9 cellular contexts compared by ENCODE assay signal in the genomic region with DNA sequence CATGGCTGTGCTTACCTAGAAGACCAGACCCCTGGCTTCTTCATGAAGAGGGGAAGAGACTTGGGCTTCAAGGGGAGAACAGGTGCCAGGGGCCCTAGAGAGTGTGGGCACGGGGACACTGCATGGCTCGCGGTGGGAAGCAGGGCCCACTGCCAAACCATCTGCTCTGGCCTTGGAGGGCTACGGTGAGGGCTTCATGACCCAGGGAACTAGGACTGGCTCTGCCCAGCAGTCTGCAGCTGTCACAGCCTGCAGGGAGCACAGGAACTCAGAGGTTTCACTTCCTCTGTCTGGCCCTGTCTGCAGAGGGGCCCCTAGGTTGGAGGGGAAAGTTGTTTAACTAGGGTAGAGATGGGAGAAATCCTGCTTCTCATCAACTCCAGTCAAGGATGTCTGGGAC. TPM values are rescaled to one million over a fixed set of nuclear protein-coding genes. Genes with fewer than 3 reads are reported as not detected.
A peak's percentile ranks its signal among the peaks of the same experiment; 100 is the strongest.
DNase-seq lines count a peak whose midpoint lies in the region; ATAC-seq and TF ChIP-seq lines count a peak whose summit lies in the region.
"Had no signal": no experiment of that assay in that cellular context is flagged by ENCODE, and none has a peak within 500 bp of the region (broad histone marks: within the 10 kb centered on the region; RNA-seq: fewer than 3 reads in every experiment).

No MANE protein-coding gene starts in this region.

- ATAC-seq in HG03280 (IDR thresholded peaks at IDR 0.05; ENCODE audit: unreplicated experiment) (peak; percentile 38), GM21717 (IDR thresholded peaks at IDR 0.05; ENCODE audit: unreplicated experiment) (no peak), HG03025 (IDR thresholded peaks at IDR 0.05; ENCODE audit: low FRiP score, unreplicated experiment) (no peak)

- H3K4me1 Mint-ChIP-seq in activated CD4-positive, alpha-beta memory T cell treated with anti-CD3 and anti-CD28 coated beads for 36 hours (ENCODE audit: low read depth), result peaks cover 35% of the 10 kb centered on the region
- peaks cover 22% of the 10 kb centered on the region for H3K4me1 Mint-ChIP-seq in mesothelial cell of epicardium

- DNase-seq in CD1c-positive myeloid dendritic cell (ENCODE audit: extremely low spot score), result peak; percentile 82
- DNase-seq in activated CD4-positive, alpha-beta memory T cell treated with anti-CD3 and anti-CD28 coated beads for 36 hours, result no peak
- no peak for DNase-seq in mesothelial cell of epicardium (ENCODE audit: low spot score in 2 of 2, unreplicated experiment in 2 of 2)
- no peak for DNase-seq in posterior vena cava (ENCODE audit: low spot score)
- DNase-seq: SK-N-SH had no signal

- CTCF ChIA-PET in activated CD4-positive, alpha-beta memory T cell treated with anti-CD3 and anti-CD28 coated beads for 36 hours (lab: Charles Lee), result no interaction called here

- H3K27ac Mint-ChIP-seq in activated CD4-positive, alpha-beta memory T cell treated with anti-CD3 and anti-CD28 coated beads for 36 hours, result peak overlapping the region; percentile 34
- H3K27ac Mint-ChIP-seq in mesothelial cell of epicardium, result no peak overlapping the region

- POLR2A ChIA-PET in activated CD4-positive, alpha-beta memory T cell treated with anti-CD3 and anti-CD28 coated beads for 36 hours (lab: Charles Lee), result no interaction called here

- H3K4me3 Mint-ChIP-seq in activated CD4-positive, alpha-beta memory T cell treated with anti-CD3 and anti-CD28 coated beads for 36 hours, result no peak overlapping the region
- H3K4me3 Mint-ChIP-seq in mesothelial cell of epicardium, result no peak overlapping the region

- H3K27me3 Mint-ChIP-seq in activated CD4-positive, alpha-beta memory T cell treated with anti-CD3 and anti-CD28 coated beads for 36 hours, result no peaks in the 10 kb centered on the region
- no peaks in the 10 kb centered on the region for H3K27me3 Mint-ChIP-seq in mesothelial cell of epicardium (ENCODE audit: low read depth)

- peak; percentile 26 for TF ChIP-seq POLR2A in GM18951 (IDR thresholded peaks at IDR 0.05; ENCODE audit: extremely low read depth, insufficient read depth, insufficient read length)

- TF ChIP-seq CTCF in mesothelial cell of epicardium (IDR thresholded peaks at IDR 0.05; ENCODE audit: unreplicated experiment), result no peak

- in situ Hi-C loops in GM18951 (cut with MboI; ENCODE audit: low sequenced_read_pairs, unreplicated experiment), result no loop called here

- H3K36me3 Mint-ChIP-seq in activated CD4-positive, alpha-beta memory T cell treated with anti-CD3 and anti-CD28 coated beads for 36 hours, result peaks cover 16% of the 10 kb centered on the region
- peaks cover 25% of the 10 kb centered on the region for H3K36me3 Mint-ChIP-seq in mesothelial cell of epicardium

- no peaks in the 10 kb centered on the region for H3K9me3 Mint-ChIP-seq in activated CD4-positive, alpha-beta memory T cell treated with anti-CD3 and anti-CD28 coated beads for 36 hours
- H3K9me3 Mint-ChIP-seq in mesothelial cell of epicardium, result no peaks in the 10 kb centered on the region

- intact Hi-C loops in activated CD4-positive, alpha-beta memory T cell treated with anti-CD3 and anti-CD28 coated beads for 36 hours (cut with micrococcal nuclease), result no loop called here
- intact Hi-C loops in posterior vena cava (cut with DNase I), result no loop called here

RNA-seq across cellular contexts. Expression of a gene that starts 4.3 kb away (rescaled TPM):
- 10 to 100 TPM; 59.4 to 59.7 TPM for total RNA-seq in activated CD4-positive, alpha-beta memory T cell treated with anti-CD3 and anti-CD28 coated beads for 36 hours
- total RNA-seq in mesothelial cell of epicardium (92.8 to 100 TPM (median 96.4 TPM) in 3 replicates), posterior vena cava (10 to 100 TPM; 65.0 to 68.4 TPM)

RNA-seq across cellular contexts. Expression of a gene that starts 13.0 kb away (rescaled TPM):
- 10 to 100 TPM; 11.1 to 12.6 TPM for total RNA-seq in activated CD4-positive, alpha-beta memory T cell treated with anti-CD3 and anti-CD28 coated beads for 36 hours
- 6.7 to 7.5 TPM (median 6.7 TPM) in 3 replicates for total RNA-seq in mesothelial cell of epicardium
- 1 to 10 TPM; 4.2 to 4.8 TPM for total RNA-seq in posterior vena cava

RNA-seq across cellular contexts. Expression of a gene that starts 14.5 kb away (rescaled TPM):
- total RNA-seq in activated CD4-positive, alpha-beta memory T cell treated with anti-CD3 and anti-CD28 coated beads for 36 hours, result 1 to 10 TPM; 8.1 to 9.2 TPM
- 58.0 to 64.0 TPM (median 58.7 TPM) in 3 replicates for total RNA-seq in mesothelial cell of epicardium
- total RNA-seq in posterior vena cava, result 10 to 100 TPM; 20.1 to 31.2 TPM

RNA-seq across cellular contexts. Expression of a gene that starts 48.4 kb away (rescaled TPM):
- 1 to 10 TPM; 3.7 to 5.9 TPM for total RNA-seq in activated CD4-positive, alpha-beta memory T cell treated with anti-CD3 and anti-CD28 coated beads for 36 hours
- total RNA-seq in mesothelial cell of epicardium (272 to 287 TPM (median 278 TPM) in 3 replicates), posterior vena cava (10 to 100 TPM; 33.2 to 73.0 TPM)

RNA-seq across cellular contexts. Expression of a gene that starts 49.0 kb away (rescaled TPM):
- total RNA-seq in activated CD4-positive, alpha-beta memory T cell treated with anti-CD3 and anti-CD28 coated beads for 36 hours, result 10 to 100 TPM; 27.2 to 27.4 TPM
- total RNA-seq in mesothelial cell of epicardium, result 62.7 to 64.4 TPM (median 64.1 TPM) in 3 replicates
- total RNA-seq in posterior vena cava, result 10 to 100 TPM; 13.6 to 14.1 TPM
